Comparison of ENCODE assay signal across 19 cellular contexts in the genomic region with DNA sequence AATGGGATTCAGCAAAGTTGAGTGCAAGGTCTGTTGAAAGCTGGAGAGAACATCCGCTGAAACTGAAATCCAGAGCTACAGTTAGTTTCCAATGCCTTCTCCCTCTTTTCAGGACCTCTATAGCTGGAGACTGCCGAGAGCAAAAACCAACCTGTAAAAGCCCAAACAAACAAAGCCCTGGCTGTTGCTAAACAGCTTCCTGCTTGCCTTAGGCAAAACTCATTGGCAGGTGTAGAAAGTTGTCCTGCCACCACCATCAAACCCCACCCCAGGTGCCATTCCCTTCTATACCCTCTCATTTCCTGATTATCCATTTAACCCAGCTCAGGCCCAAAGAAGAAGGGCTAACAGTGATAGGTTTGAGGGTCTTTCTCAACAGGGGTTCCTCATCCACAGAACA.
DNase-seq lines count a peak whose midpoint lies in the region; ATAC-seq and TF ChIP-seq lines count a peak whose summit lies in the region.
"Had no signal": no experiment of that assay in that cellular context is flagged by ENCODE, and none has a peak within 500 bp of the region (broad histone marks: within the 10 kb centered on the region; RNA-seq: fewer than 3 reads in every experiment).

No MANE protein-coding gene starts in this region.

- H3K27ac ChIP-seq in VCaP (peak overlapping the region; percentile 47), layer of hippocampus (ENCODE audit: low read depth, low read length) (peak overlapping the region; percentile 13)
- H3K27ac ChIP-seq: A549, KMS-11 had no signal

- H3K27ac Mint-ChIP-seq in stimulated activated naive B cell treated with anti-CD40 and anti-IgM and Interleukin-4, amounts not matched to agents 10 μg/mL and 1 μg/mL and 100 μg/mL, for 72 hours, result no peak overlapping the region
- H3K27ac Mint-ChIP-seq: B cell had no signal

- ATAC-seq in HG03442 (IDR thresholded peaks at IDR 0.05; ENCODE audit: unreplicated experiment), result no peak
- no peak for ATAC-seq in stimulated activated naive B cell treated with anti-CD40 and anti-IgM and Interleukin-4, amounts not matched to agents 10 μg/mL and 1 μg/mL and 100 μg/mL, for 72 hours (replicated peaks)
- ATAC-seq: A549, Right ventricle myocardium inferior had no signal

- peaks cover 6 to 9% of the 10 kb centered on the region in 2 donors for H3K9me3 Mint-ChIP-seq in stimulated activated naive B cell treated with anti-CD40 and anti-IgM and Interleukin-4, amounts not matched to agents 10 μg/mL and 1 μg/mL and 100 μg/mL, for 72 hours

- H3K36me3 Mint-ChIP-seq in stimulated activated naive B cell treated with anti-CD40 and anti-IgM and Interleukin-4, amounts not matched to agents 10 μg/mL and 1 μg/mL and 100 μg/mL, for 72 hours, result peaks cover 54 to 77% of the 10 kb centered on the region in 2 donors

- H3K27me3 ChIP-seq in layer of hippocampus (ENCODE audit: control insufficient read depth, insufficient read depth, low read length), result no peaks in the 10 kb centered on the region

- peaks cover 9 to 18% of the 10 kb centered on the region in 2 donors for H3K4me1 Mint-ChIP-seq in stimulated activated naive B cell treated with anti-CD40 and anti-IgM and Interleukin-4, amounts not matched to agents 10 μg/mL and 1 μg/mL and 100 μg/mL, for 72 hours

- no peak overlapping the region for H3K4me3 Mint-ChIP-seq in stimulated activated naive B cell treated with anti-CD40 and anti-IgM and Interleukin-4, amounts not matched to agents 10 μg/mL and 1 μg/mL and 100 μg/mL, for 72 hours
- H3K4me3 Mint-ChIP-seq: B cell had no signal

- no peaks in the 10 kb centered on the region for H3K27me3 Mint-ChIP-seq in stimulated activated naive B cell treated with anti-CD40 and anti-IgM and Interleukin-4, amounts not matched to agents 10 μg/mL and 1 μg/mL and 100 μg/mL, for 72 hours
- H3K27me3 Mint-ChIP-seq: B cell had no signal

- TF ChIP-seq CTCF in VCaP (conservative IDR thresholded peaks at IDR 0.05), result no peak

- DNase-seq in SIG-M5 treated with dmso at 0.1 percent for 504 hours (lab: John Stamatoyannopoulos, UW; ENCODE audit: unreplicated experiment) (peak; percentile 13), SIG-M5 (lab: John Stamatoyannopoulos, UW) (no peak), NCI-H1436 (lab: John Stamatoyannopoulos, UW) (no peak)
- DNase-seq in stimulated activated naive B cell treated with anti-CD40 and anti-IgM and Interleukin-4, amounts not matched to agents 10 μg/mL and 1 μg/mL and 100 μg/mL, for 72 hours, result no peak
- DNase-seq: DMS53, EL, IMR-90, MV-4-11, NCI-H1105 treated with DMSO at 0.1 percent for 48 hours, NCI-H2171, NCI-H524 treated with DMSO at 0.1 percent for 48 hours, OCI-M1 had no signal
